In genomic region chr3:125353128-125353527, GRCh38 we compare ENCODE assay signal across 2 cellular contexts.
TF ChIP-seq lines count a peak whose summit lies in the region.

No MANE protein-coding gene starts in this region.

TF ChIP-seq in IMR-90, 13 proteins besides CTCF, POLR2A, EP300 and RAD21 (continued from another document):
- TF ChIP-seq CEBPB (IDR thresholded peaks at IDR 0.05; ENCODE audit: low read depth, low read length) = peak; percentile 95

TF ChIP-seq in WTC11, 78 proteins besides CTCF, POLR2A, EP300 and RAD21 (continued from another document):
- TF ChIP-seq PRDM15 (CRISPR knock-in tag; IDR thresholded peaks at IDR 0.05) = no peak
- TF ChIP-seq, protein P1, sequence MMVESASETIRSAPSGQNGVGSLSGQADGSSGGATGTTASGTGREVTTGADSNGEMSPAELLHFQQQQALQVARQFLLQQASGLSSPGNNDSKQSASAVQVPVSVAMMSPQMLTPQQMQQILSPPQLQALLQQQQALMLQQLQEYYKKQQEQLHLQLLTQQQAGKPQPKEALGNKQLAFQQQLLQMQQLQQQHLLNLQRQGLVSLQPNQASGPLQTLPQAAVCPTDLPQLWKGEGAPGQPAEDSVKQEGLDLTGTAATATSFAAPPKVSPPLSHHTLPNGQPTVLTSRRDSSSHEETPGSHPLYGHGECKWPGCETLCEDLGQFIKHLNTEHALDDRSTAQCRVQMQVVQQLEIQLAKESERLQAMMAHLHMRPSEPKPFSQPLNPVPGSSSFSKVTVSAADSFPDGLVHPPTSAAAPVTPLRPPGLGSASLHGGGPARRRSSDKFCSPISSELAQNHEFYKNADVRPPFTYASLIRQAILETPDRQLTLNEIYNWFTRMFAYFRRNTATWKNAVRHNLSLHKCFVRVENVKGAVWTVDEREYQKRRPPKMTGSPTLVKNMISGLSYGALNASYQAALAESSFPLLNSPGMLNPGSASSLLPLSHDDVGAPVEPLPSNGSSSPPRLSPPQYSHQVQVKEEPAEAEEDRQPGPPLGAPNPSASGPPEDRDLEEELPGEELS (CRISPR knock-in tag; IDR thresholded peaks at IDR 0.05) = no peak
- TF ChIP-seq ARID4B (CRISPR knock-in tag; IDR thresholded peaks at IDR 0.05; ENCODE audit: borderline replicate concordance) = no peak
- no peak for TF ChIP-seq SOX15 (CRISPR knock-in tag; IDR thresholded peaks at IDR 0.05)
- no peak for TF ChIP-seq HMGA2 (CRISPR knock-in tag; IDR thresholded peaks at IDR 0.05)
